ENCODE assay signal across 8 cellular contexts in the genomic region with DNA sequence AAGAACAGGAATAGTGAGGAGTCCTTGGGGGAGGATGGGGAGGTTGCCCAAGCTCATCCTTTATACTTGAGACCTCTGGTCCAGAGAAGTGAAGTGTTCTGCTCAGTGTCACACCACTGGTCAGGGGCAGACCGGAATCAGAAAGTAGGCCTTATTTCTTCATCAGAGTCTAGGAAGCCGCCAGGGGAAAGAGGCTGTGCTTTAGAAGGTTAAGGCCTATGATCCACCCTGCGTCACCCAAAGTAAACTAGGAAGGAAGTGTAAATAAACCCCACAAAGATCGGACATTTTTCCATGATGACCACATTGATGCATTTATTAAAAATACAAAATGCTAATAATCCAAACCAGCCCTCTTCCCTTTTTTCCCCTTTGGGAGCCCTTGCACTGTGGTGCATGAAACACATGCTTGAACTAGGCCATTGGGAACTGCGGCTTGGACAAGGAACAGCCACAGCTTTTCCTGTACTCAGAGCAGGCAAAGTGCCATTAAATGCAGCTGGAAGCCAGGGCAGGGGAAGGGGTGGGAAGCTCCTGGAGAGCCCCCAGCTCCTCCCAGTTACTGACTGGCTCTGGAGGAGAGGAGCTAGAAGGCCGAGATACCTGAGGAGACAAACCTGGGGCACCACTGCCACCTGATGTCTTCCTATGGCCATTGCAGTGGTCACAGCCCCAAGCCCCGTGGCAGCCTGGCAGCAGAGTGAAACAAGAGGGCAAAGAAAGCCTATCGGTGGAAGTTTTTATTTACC. TPM values are rescaled to one million over a fixed set of nuclear protein-coding genes. Genes with fewer than 3 reads are reported as not detected.
DNase-seq lines count a peak whose midpoint lies in the region; ATAC-seq, FAIRE-seq and TF ChIP-seq lines count a peak whose summit lies in the region.

No MANE protein-coding gene starts in this region.

- peaks cover 0 to 4% of the 10 kb centered on the region in 2 donors for H3K27me3 Mint-ChIP-seq in CD8-positive, alpha-beta memory T cell

- H3K4me2 ChIP-seq in HepG2 (ENCODE audit: low read depth, low read length): peak overlapping the region; percentile 82

- WGBS in HepG2 (ENCODE audit: low lambda C conversion rate): 5% methylated on average over 8 of the region's 8 CpGs

- peak; percentile 12 to 71 (median 30) for DNase-seq in CD8-positive, alpha-beta memory T cell
- DNase-seq in HAP-1 (ENCODE audit: low spot score in 2 of 2) (peak; percentile 76 to 88), NCI-H2227 (lab: John Stamatoyannopoulos, UW; ENCODE audit: unreplicated experiment) (peak; percentile 82), coronary artery (ENCODE audit: low spot score) (peak; percentile 76), HepG2 (ENCODE audit: low spot score) (peak; percentile 78)
- peak; percentile 79 for DNase-seq in activated CD4-positive, alpha-beta T cell treated with anti-CD3 and anti-CD28 coated beads for 48 hours
- peak; percentile 49 to 53 for DNase-seq in stimulated activated CD4-positive, alpha-beta T cell treated with anti-CD3 and anti-CD28 coated beads, Interleukin-2, amount 100 ng/mL, for 48 hours

- no peaks in the 10 kb centered on the region for H3K9me3 Mint-ChIP-seq in CD8-positive, alpha-beta memory T cell

- H3K4me3 ChIP-seq in CD8-positive, alpha-beta memory T cell (ENCODE audit: low read length): no peak overlapping the region
- no peak overlapping the region for H3K4me3 ChIP-seq in HAP-1
- H3K4me3 ChIP-seq in coronary artery: no peak overlapping the region
- H3K4me3 ChIP-seq in HepG2 (replicated peaks in 1 of 3; ENCODE audit: insufficient read depth in 1 of 3, low read depth in 2 of 3, low read length in 3 of 3): peak overlapping the region in 2 of 3 experiments; percentile 41 to 59; a peak in 5 of 6 replicates

- no peaks in the 10 kb centered on the region for H3K4me1 ChIP-seq in CD8-positive, alpha-beta memory T cell (ENCODE audit: insufficient read depth, low read length)
- H3K4me1 ChIP-seq in HAP-1 (no peaks in the 10 kb centered on the region), HepG2 (ENCODE audit: insufficient read depth, low read length) (peaks cover 22% of the 10 kb centered on the region)

- no peaks in the 10 kb centered on the region for H3K36me3 Mint-ChIP-seq in CD8-positive, alpha-beta memory T cell

- H3K36me3 ChIP-seq in CD8-positive, alpha-beta memory T cell (ENCODE audit: insufficient read depth, low read length): no peaks in the 10 kb centered on the region
- H3K36me3 ChIP-seq in HAP-1 (replicated peaks) (no peaks in the 10 kb centered on the region), HepG2 (replicated peaks in 1 of 2; ENCODE audit: control insufficient read depth in 1 of 2, insufficient read depth in 2 of 2, low read length in 2 of 2) (no peaks in the 10 kb centered on the region)

- TF ChIP-seq CTCF in coronary artery (IDR thresholded peaks at IDR 0.05) (peak; percentile 76), HepG2 (CRISPR knock-in tag; IDR thresholded peaks at IDR 0.05) (peak; percentile 98)

- ATAC-seq in HepG2: peak; percentile 97
- ATAC-seq in HG02973 (IDR thresholded peaks at IDR 0.05; ENCODE audit: unreplicated experiment): no peak

- CTCF ChIA-PET in CD8-positive, alpha-beta memory T cell (lab: Charles Lee): interaction anchor here (0.6 to 2.8 kb wide), 12 partner anchors 13 to 326 kb away, joined by 3 to 12 read pairs (median 4); no protein-coding TSS in a partner anchor
- CTCF ChIA-PET in HepG2 (lab: Yijun Ruan, JAX; ENCODE audit: low intra/inter-chr PET ratio, low total read pairs): interaction anchor here (1.8 to 1.9 kb wide), 2 partner anchors 161 to 314 kb away, joined by 11 read pairs; no protein-coding TSS in a partner anchor

- no peaks in the 10 kb centered on the region for H3K4me1 Mint-ChIP-seq in CD8-positive, alpha-beta memory T cell

- no peak overlapping the region for H3K27ac ChIP-seq in CD8-positive, alpha-beta memory T cell (ENCODE audit: low read depth, low read length)
- peak overlapping the region in 1 of 2 donors; percentile 39 for H3K27ac ChIP-seq in coronary artery
- no peak overlapping the region for H3K27ac ChIP-seq in HepG2 (ENCODE audit: extremely low read length, insufficient read depth, low read length)

- no peaks in the 10 kb centered on the region for H3K27me3 ChIP-seq in CD8-positive, alpha-beta memory T cell (ENCODE audit: insufficient read depth, low read length, poor library complexity, severe bottlenecking)
- H3K27me3 ChIP-seq in HAP-1 (ENCODE audit: low read depth) (no peaks in the 10 kb centered on the region), HepG2 (ENCODE audit: control insufficient read depth in 1 of 2, insufficient read depth in 2 of 2, low read length in 2 of 2) (no peaks in the 10 kb centered on the region)

- intact Hi-C loops in HepG2 (cut with micrococcal nuclease; ENCODE audit: unreplicated experiment): loop anchor here (1.0 to 5.0 kb wide), 4 partner anchors 64 to 314 kb away; no protein-coding TSS in a partner anchor

- FAIRE-seq in HepG2 (lab: Jason Lieb, UNC): peak; percentile 88

- peak overlapping the region; percentile 33 for H3K9ac ChIP-seq in HepG2 (ENCODE audit: insufficient read depth, low read depth, low read length)

- POLR2A ChIA-PET in CD8-positive, alpha-beta memory T cell (lab: Charles Lee): no interaction called here
- POLR2A ChIA-PET in HepG2 (lab: Yijun Ruan, JAX): interaction anchor here (0.9 to 2.5 kb wide), 4 partner anchors 63 to 313 kb away, joined by 3 to 13 read pairs (median 6); no protein-coding TSS in a partner anchor

- TF ChIP-seq EP300 in HepG2 (IDR thresholded peaks at IDR 0.05; ENCODE audit: low read depth in 2 of 2, low read length in 2 of 2): no peak
- TF ChIP-seq EP300 in HepG2 (CRISPR knock-in tag; IDR thresholded peaks at IDR 0.05; ENCODE audit: borderline replicate concordance): no peak

- H3K27ac Mint-ChIP-seq in CD8-positive, alpha-beta memory T cell: no peak overlapping the region

- H3K4me3 Mint-ChIP-seq in CD8-positive, alpha-beta memory T cell: no peak overlapping the region

- in situ Hi-C loops in HAP-1 (cut with MboI; ENCODE audit: low sequenced_read_pairs) (loop anchor here (5.0 to 25.0 kb wide), 2 partner anchors 304 to 439 kb away; no protein-coding TSS in a partner anchor), HepG2 (cut with HindIII; ENCODE audit: extremely low pct_ligation_motif_present, low pct_unique_long_range_greater_than_20kb) (loop anchor here (10.0 kb wide), 2 partner anchors 156 to 306 kb away; no protein-coding TSS in a partner anchor)

- no TSS peak for BruUV-seq in HepG2 (replicated peaks; lab: Mats Ljungman, UMichigan)

- TF ChIP-seq RAD21 in HepG2 (CRISPR knock-in tag; IDR thresholded peaks at IDR 0.05): peak; percentile 96

- no peaks in the 10 kb centered on the region for H3K9me3 ChIP-seq in CD8-positive, alpha-beta memory T cell (ENCODE audit: low read length)
- no peaks in the 10 kb centered on the region for H3K9me3 ChIP-seq in HAP-1
- H3K9me3 ChIP-seq in HepG2 (ENCODE audit: low read length): no peaks in the 10 kb centered on the region

- no peaks in the 10 kb centered on the region for H3K79me2 ChIP-seq in HepG2 (ENCODE audit: insufficient read depth, low read length)

- H2AFZ ChIP-seq in HepG2 (ENCODE audit: low read length): peak overlapping the region; percentile 78

- no peak for TF ChIP-seq POLR2A in HepG2 (IDR thresholded peaks at IDR 0.05; ENCODE audit: insufficient read depth in 1 of 2, low read depth in 2 of 2, low read length in 2 of 2)

- H4K20me1 ChIP-seq in HepG2 (ENCODE audit: insufficient read depth, low read length): no peaks in the 10 kb centered on the region

TF ChIP-seq in HepG2, 621 proteins besides CTCF, POLR2A, EP300 and RAD21 (continues in another document):
- TF ChIP-seq FOSL2 (CRISPR knock-in tag; IDR thresholded peaks at IDR 0.05) (no peak; the same call in 1 of the 2 replicates), ZNF430 (CRISPR knock-in tag; IDR thresholded peaks at IDR 0.05) (no peak), ZNF205 (CRISPR knock-in tag; IDR thresholded peaks at IDR 0.05) (no peak), ZGPAT (CRISPR knock-in tag; IDR thresholded peaks at IDR 0.05) (peak; percentile 53; the same call in 1 of the 2 replicates), SAP130 (CRISPR knock-in tag; IDR thresholded peaks at IDR 0.05; ENCODE audit: low read depth) (0 out of 2 replicates have a peak, but pooled peaks have one; percentile 46)

RNA-seq across cellular contexts. Expression of gene CDC25A, which starts 37.0 kb away (rescaled TPM):
- 10 to 100 TPM; 58.4 to 58.8 TPM for total RNA-seq in CD8-positive, alpha-beta memory T cell
- polyA plus RNA-seq in CD8-positive, alpha-beta memory T cell: not detected
- total RNA-seq in HepG2 (2016; rRNA removed; fragmentation: Illumina TruSeq; extraction: Trizol): 45.4 and 54.7 TPM in 2 replicates
- total RNA-seq in HepG2 (2016; cell fraction: cytosol; rRNA removed; fragmentation: Illumina TruSeq; extraction: Trizol; ENCODE audit: low read depth): 8.6 and 10.2 TPM in 2 replicates
- 44.2 and 51.4 TPM in 2 replicates for total RNA-seq in HepG2 (2016; cell fraction: insoluble cytoplasmic fraction; rRNA removed; fragmentation: Illumina TruSeq; extraction: Trizol)
- 25.6 and 27.4 TPM in 2 replicates for total RNA-seq in HepG2 (2016; cell fraction: membrane; rRNA removed; fragmentation: Illumina TruSeq; extraction: Trizol)
- total RNA-seq in HepG2 (2016; cell fraction: nucleus; rRNA removed; fragmentation: Illumina TruSeq; extraction: Trizol): 26.0 and 31.5 TPM in 2 replicates
- polyA plus RNA-seq in HepG2 (2011; rRNA removed): 6.1 and 7.9 TPM in 2 replicates
- polyA plus RNA-seq in HepG2 (2011; cell fraction: cytosol; rRNA removed): 4.7 and 5.4 TPM in 2 replicates
- 3.8 and 5.4 TPM in 2 replicates for polyA plus RNA-seq in HepG2 (2011; cell fraction: nucleus; rRNA removed)
- 5.8 and 9.1 TPM in 2 replicates for polyA plus RNA-seq in HepG2 (2012)
- polyA plus RNA-seq in HepG2 (2016; cell fraction: cytosol; fragmentation: Illumina TruSeq; extraction: Trizol; ENCODE audit: low read depth): 3.9 and 4.0 TPM in 2 replicates
- 40.2 and 42.2 TPM in 2 replicates for polyA plus RNA-seq in HepG2 (2016; cell fraction: insoluble cytoplasmic fraction; fragmentation: Illumina TruSeq; extraction: Trizol; ENCODE audit: low read depth)
- polyA plus RNA-seq in HepG2 (2016; cell fraction: membrane; fragmentation: Illumina TruSeq; extraction: Trizol; ENCODE audit: low read depth): 11.4 and 13.7 TPM in 2 replicates
- polyA plus RNA-seq in HepG2 (2016; cell fraction: nucleus; fragmentation: Illumina TruSeq; extraction: Trizol; ENCODE audit: insufficient read depth, low read depth): 31.4 and 31.9 TPM in 2 replicates
- 12.9 and 36.5 TPM in 2 replicates for polyA minus RNA-seq in HepG2 (2011; rRNA and poly(A)+ RNA removed; ENCODE audit: low replicate concordance)
- polyA minus RNA-seq in HepG2 (2011; cell fraction: cytosol; rRNA and poly(A)+ RNA removed): 7.1 and 11.8 TPM in 2 replicates
- polyA minus RNA-seq in HepG2 (2011; cell fraction: nucleus; rRNA and poly(A)+ RNA removed): 8.9 and 11.2 TPM in 2 replicates

Comparison
In these comparisons a context has a peak if more than half of its experiments do, and no peak if none do; other contexts are left out.
1. DNase-seq: peak in every context shown above with its lines; median percentile 82 in HAP-1; 82 in NCI-H2227; 79 in activated CD4-positive, alpha-beta T cell treated with anti-CD3 and anti-CD28 coated beads for 48 hours; 78 in HepG2; 76 in coronary artery; 51 in stimulated activated CD4-positive, alpha-beta T cell treated with anti-CD3 and anti-CD28 coated beads, Interleukin-2, amount 100 ng/mL, for 48 hours; 30 in CD8-positive, alpha-beta memory T cell.
2. H3K4me3 ChIP-seq: peak in HepG2 (2 of 3); none in CD8-positive, alpha-beta memory T cell (single experiment), HAP-1 (single experiment) and coronary artery (single experiment).